ENCODE assay signal across 10 cellular contexts in the genomic region with DNA sequence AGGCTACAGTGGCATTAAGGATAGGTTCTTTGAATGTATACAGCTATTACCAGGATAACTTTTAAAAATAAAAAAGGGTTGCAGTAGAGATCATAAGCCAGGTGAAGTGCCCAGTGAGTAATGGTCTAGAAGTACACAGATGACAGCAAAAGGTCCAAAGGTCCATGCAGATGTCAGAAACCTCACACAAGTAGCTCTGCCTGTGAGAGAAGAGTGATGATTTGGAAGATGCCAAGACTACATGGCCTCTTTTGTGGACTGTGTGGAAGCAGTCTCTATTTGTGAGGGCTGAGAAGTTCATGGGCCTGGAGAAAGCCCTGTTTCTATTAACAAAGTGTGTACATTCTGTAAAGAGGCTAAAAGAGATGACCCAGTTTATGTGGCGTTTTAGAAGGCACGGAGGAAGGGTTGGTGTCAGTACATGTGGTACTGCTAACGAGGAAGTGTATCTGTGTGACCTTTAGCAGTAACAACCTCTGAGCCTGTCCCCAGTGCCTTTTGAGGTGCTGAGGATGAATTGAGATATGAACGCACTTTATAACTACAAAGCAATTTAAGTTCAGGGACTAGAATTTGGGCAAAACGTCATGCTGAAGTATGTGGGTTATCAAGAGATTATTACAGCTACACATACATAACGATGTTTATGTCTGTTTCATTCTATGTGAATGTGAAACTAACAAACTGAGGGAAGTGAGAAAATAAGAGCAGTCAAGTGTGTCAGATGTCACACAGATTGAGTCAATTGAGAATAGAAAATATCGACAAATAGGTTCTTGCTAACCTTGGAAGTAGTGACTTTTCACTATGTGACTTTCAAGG. TPM values are rescaled to one million over a fixed set of nuclear protein-coding genes. Genes with fewer than 3 reads are reported as not detected.
DNase-seq lines count a peak whose midpoint lies in the region; ATAC-seq and TF ChIP-seq lines count a peak whose summit lies in the region.
"Had no signal": no experiment of that assay in that cellular context is flagged by ENCODE, and none has a peak within 500 bp of the region (broad histone marks: within the 10 kb centered on the region; RNA-seq: fewer than 3 reads in every experiment).

No MANE protein-coding gene starts in this region.

- no peaks in the 10 kb centered on the region for H3K9me3 ChIP-seq in stomach
- no peaks in the 10 kb centered on the region for H3K9me3 ChIP-seq in gastrocnemius medialis

- peaks cover 22 to 43% (median 37%) of the 10 kb centered on the region in 4 donors for H3K36me3 ChIP-seq in stomach
- H3K36me3 ChIP-seq in gastrocnemius medialis, result peaks cover 0 to 37% of the 10 kb centered on the region in 2 donors

- in situ Hi-C loops in gastrocnemius medialis (cut with MboI; ENCODE audit: low sequenced_read_pairs in 4 of 4), result no loop called here

- 50 to 57% (median 53%) methylated on average over 7 of the region's 7 CpGs for WGBS in stomach, 5 donors

- no peaks in the 10 kb centered on the region for H3K27me3 Mint-ChIP-seq in activated T-helper 2 cell treated with anti-CD3 and anti-CD28 coated beads, Interferon-gamma antibody, Interleukin-2, Interleukin-4, amounts not matched to agents 10 μg/mL and 5 μg/mL and 100 μg/mL, durations not matched to agents 14 hours and 24 hours and 36 hours (ENCODE audit: low read depth)

- no peak for TF ChIP-seq EP300 in stomach (IDR thresholded peaks at IDR 0.05)

- ATAC-seq in GM18873 (IDR thresholded peaks at IDR 0.05; ENCODE audit: low FRiP score, unreplicated experiment) (peak; percentile 77), HG02981 (IDR thresholded peaks at IDR 0.05; ENCODE audit: unreplicated experiment) (peak; percentile 86), gastrocnemius medialis (no peak)

- peaks cover 46% of the 10 kb centered on the region for H3K36me3 Mint-ChIP-seq in activated T-helper 2 cell treated with anti-CD3 and anti-CD28 coated beads, Interferon-gamma antibody, Interleukin-2, Interleukin-4, amounts not matched to agents 10 μg/mL and 5 μg/mL and 100 μg/mL, durations not matched to agents 14 hours and 24 hours and 36 hours (ENCODE audit: low read depth)

- no peaks in the 10 kb centered on the region for H3K9me3 Mint-ChIP-seq in activated T-helper 2 cell treated with anti-CD3 and anti-CD28 coated beads, Interferon-gamma antibody, Interleukin-2, Interleukin-4, amounts not matched to agents 10 μg/mL and 5 μg/mL and 100 μg/mL, durations not matched to agents 14 hours and 24 hours and 36 hours

- H3K4me3 ChIP-seq in stomach, result no peak overlapping the region
- no peak overlapping the region for H3K4me3 ChIP-seq in gastrocnemius medialis

- TF ChIP-seq CTCF in stomach (IDR thresholded peaks at IDR 0.05), result no peak
- no peak for TF ChIP-seq CTCF in gastrocnemius medialis (IDR thresholded peaks at IDR 0.05 in 4 of 5, conservative IDR thresholded peaks at IDR 0.05 in 1 of 5)

- TF ChIP-seq POLR2A in stomach (IDR thresholded peaks at IDR 0.05) (no peak), gastrocnemius medialis (IDR thresholded peaks at IDR 0.05) (no peak)

- intact Hi-C loops in activated T-helper 2 cell treated with anti-CD3 and anti-CD28 coated beads, Interferon-gamma antibody, Interleukin-2, Interleukin-4, amounts not matched to agents 10 μg/mL and 5 μg/mL and 100 μg/mL, durations not matched to agents 14 hours and 24 hours and 36 hours (cut with micrococcal nuclease), result no loop called here
- intact Hi-C loops in stomach (cut with DNase I; ENCODE audit: low total_unique reads) (no loop called here), gastrocnemius medialis (cut with DNase I; ENCODE audit: low total_unique reads) (no loop called here)

- H3K27me3 ChIP-seq in stomach (no peaks in the 10 kb centered on the region), gastrocnemius medialis (no peaks in the 10 kb centered on the region)

- peak overlapping the region in 2 of 5 donors; percentile 2 to 27 for H3K27ac ChIP-seq in stomach
- peak overlapping the region in 1 of 4 donors; percentile 3 for H3K27ac ChIP-seq in gastrocnemius medialis

- H3K27ac Mint-ChIP-seq in activated T-helper 2 cell treated with anti-CD3 and anti-CD28 coated beads, Interferon-gamma antibody, Interleukin-2, Interleukin-4, amounts not matched to agents 10 μg/mL and 5 μg/mL and 100 μg/mL, durations not matched to agents 14 hours and 24 hours and 36 hours, result peak overlapping the region; percentile 34

- peaks cover 29% of the 10 kb centered on the region for H3K4me1 Mint-ChIP-seq in activated T-helper 2 cell treated with anti-CD3 and anti-CD28 coated beads, Interferon-gamma antibody, Interleukin-2, Interleukin-4, amounts not matched to agents 10 μg/mL and 5 μg/mL and 100 μg/mL, durations not matched to agents 14 hours and 24 hours and 36 hours (ENCODE audit: low read depth)

- DNase-seq in Ammon's horn (ENCODE audit: low spot score) (peak; percentile 21), stomach (no peak), gastrocnemius medialis (no peak)
- no peak for DNase-seq in activated T-helper 2 cell treated with anti-CD3 and anti-CD28 coated beads, Interferon-gamma antibody, Interleukin-2, Interleukin-4, amounts not matched to agents 10 μg/mL and 5 μg/mL and 100 μg/mL, durations not matched to agents 14 hours and 24 hours and 36 hours (ENCODE audit: low spot score)
- DNase-seq in NK-92 treated with Interleukin-12 subunit alpha and Interleukin-12 subunit beta, amount 100 ng/mL, for 24 hours (lab: John Stamatoyannopoulos, UW), result no peak
- no peak for DNase-seq in stimulated activated naive CD4-positive, alpha-beta T cell treated with Interleukin-2 at 50 U/mL for 16 hours (lab: John Stamatoyannopoulos, UW)
- DNase-seq: GF-D8, T1000 had no signal

- H3K4me3 Mint-ChIP-seq in activated T-helper 2 cell treated with anti-CD3 and anti-CD28 coated beads, Interferon-gamma antibody, Interleukin-2, Interleukin-4, amounts not matched to agents 10 μg/mL and 5 μg/mL and 100 μg/mL, durations not matched to agents 14 hours and 24 hours and 36 hours (ENCODE audit: low read depth), result no peak overlapping the region

- H3K4me1 ChIP-seq in stomach, result peaks cover 0 to 23% (median 4%) of the 10 kb centered on the region in 4 donors
- peaks cover 11 to 18% of the 10 kb centered on the region in 2 donors for H3K4me1 ChIP-seq in gastrocnemius medialis

RNA-seq across cellular contexts. Expression of a gene that starts 7.6 kb away (rescaled TPM):
- 235 and 251 TPM in 2 replicates for total RNA-seq in activated T-helper 2 cell treated with anti-CD3 and anti-CD28 coated beads, Interferon-gamma antibody, Interleukin-2, Interleukin-4, amounts not matched to agents 10 μg/mL and 5 μg/mL and 100 μg/mL, durations not matched to agents 14 hours and 24 hours and 36 hours
- total RNA-seq in stomach (10 to 100 TPM; 34.5 to 96.9 (median 52.0) TPM), gastrocnemius medialis (100 to 1,000 TPM in 2 of 4 donors, 10 to 100 TPM in 2; 97.9 to 186 (median 109) TPM)
- 100 to 1,000 TPM in 2 of 3 donors, 10 to 100 TPM in 1; 43.1 to 124 (median 102) TPM for polyA plus RNA-seq in stomach

Comparison
In these comparisons a context has a peak if more than half of its experiments do, and no peak if none do; other contexts are left out.
1. ATAC-seq: peak in GM18873 (single experiment) and HG02981 (single experiment); none in gastrocnemius medialis (0 of 2).